20 cellular contexts compared by ENCODE assay signal in the genomic region with DNA sequence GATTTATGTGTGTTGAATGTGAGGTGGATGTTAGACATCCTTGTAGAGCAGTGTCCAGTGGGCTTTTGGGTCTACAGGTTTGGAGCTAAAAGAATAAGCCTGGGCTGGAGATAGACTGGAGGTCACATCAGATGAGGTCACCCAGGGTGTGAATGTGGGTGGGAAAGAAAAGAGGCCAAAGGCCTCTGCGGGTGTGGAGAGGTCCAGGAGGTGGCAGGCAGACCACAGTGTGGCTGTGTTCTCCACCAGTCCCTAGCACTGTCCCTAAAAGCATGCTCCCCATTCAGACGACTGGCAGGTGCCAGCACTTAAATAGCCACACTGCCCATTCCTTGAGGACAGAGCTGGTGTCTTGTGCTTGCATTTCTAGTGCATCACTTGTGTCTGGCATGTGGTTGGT. TPM values are rescaled to one million over a fixed set of nuclear protein-coding genes. Genes with fewer than 3 reads are reported as not detected.
DNase-seq lines count a peak whose midpoint lies in the region; ATAC-seq and TF ChIP-seq lines count a peak whose summit lies in the region.
"Had no signal": no experiment of that assay in that cellular context is flagged by ENCODE, and none has a peak within 500 bp of the region (broad histone marks: within the 10 kb centered on the region; RNA-seq: fewer than 3 reads in every experiment).

No MANE protein-coding gene starts in this region.

- no TSS peak for BruUV-seq in MCF 10A (replicated peaks; lab: Mats Ljungman, UMichigan)

- no peak for TF ChIP-seq CTCF in MCF 10A (IDR thresholded peaks at IDR 0.05; ENCODE audit: unreplicated experiment)
- no peak for TF ChIP-seq CTCF in breast epithelium (IDR thresholded peaks at IDR 0.05)

- no peaks in the 10 kb centered on the region for H3K36me3 ChIP-seq in breast epithelium

- CTCF ChIA-PET in MCF 10A (lab: Yijun Ruan, JAX), result interaction anchor here (0.7 kb wide), 1 partner anchor 237 kb away, joined by 3 read pairs; no protein-coding TSS in a partner anchor

- H3K9me3 ChIP-seq in breast epithelium, result no peaks in the 10 kb centered on the region
- H3K9me3 ChIP-seq: lower lobe of right lung had no signal

- no peak overlapping the region for H3K4me3 Mint-ChIP-seq in MCF 10A (ENCODE audit: unreplicated experiment)
- no peak overlapping the region for H3K4me3 Mint-ChIP-seq in activated naive CD8-positive, alpha-beta T cell treated with anti-CD3 and anti-CD28 coated beads, Interleukin-2, amount 50 U/mL, for 24 hours
- H3K4me3 Mint-ChIP-seq: activated T-cell treated with anti-CD3 and anti-CD28 coated beads, Interleukin-2, amount 50 U/mL, for 4 hours had no signal

- DNase-seq in MCF 10A (ENCODE audit: unreplicated experiment), result no peak
- no peak for DNase-seq in breast epithelium (ENCODE audit: low spot score in 2 of 2)
- DNase-seq in activated naive CD8-positive, alpha-beta T cell treated with anti-CD3 and anti-CD28 coated beads, Interleukin-2, amount 50 U/mL, for 24 hours, result no peak
- DNase-seq in myocyte (ENCODE audit: low read depth), result peak; percentile 93
- no peak for DNase-seq in NCI-H1930 (lab: John Stamatoyannopoulos, UW)
- DNase-seq: activated CD4-positive, alpha-beta T cell treated with anti-CD3 and anti-CD28 coated beads, Interleukin-2, amount 50 U/mL, for 48 hours; activated T-cell treated with anti-CD3 and anti-CD28 coated beads, Interleukin-2, amount 50 U/mL, for 4 hours; brain microvascular endothelial cell; CD4-positive, CD25-positive, alpha-beta regulatory T cell; cortex of kidney; DMS53; lower lobe of right lung; NCI-H1092; NCI-H2081; SW 1271 had no signal

- ATAC-seq in activated naive CD8-positive, alpha-beta T cell treated with anti-CD3 and anti-CD28 coated beads, Interleukin-2, amount 50 U/mL, for 24 hours, result no peak
- ATAC-seq in GM21825 (IDR thresholded peaks at IDR 0.05; ENCODE audit: unreplicated experiment) (no peak), GM18907 (IDR thresholded peaks at IDR 0.05; ENCODE audit: unreplicated experiment) (no peak), HG02981 (IDR thresholded peaks at IDR 0.05; ENCODE audit: unreplicated experiment) (no peak)
- ATAC-seq: activated naive CD4-positive, alpha-beta T cell treated with anti-CD3 and anti-CD28 coated beads, Interleukin-2, amount 50 U/mL, for 72 hours; activated T-cell treated with anti-CD3 and anti-CD28 coated beads, Interleukin-2, amount 50 U/mL, for 4 hours; lower lobe of right lung had no signal

- H3K27me3 ChIP-seq in breast epithelium, result no peaks in the 10 kb centered on the region
- H3K27me3 ChIP-seq: brain microvascular endothelial cell had no signal

- TF ChIP-seq POLR2A in breast epithelium (IDR thresholded peaks at IDR 0.05), result no peak

- H3K27ac Mint-ChIP-seq in MCF 10A (ENCODE audit: low read depth, unreplicated experiment), result peak overlapping the region; percentile 65
- H3K27ac Mint-ChIP-seq in activated naive CD8-positive, alpha-beta T cell treated with anti-CD3 and anti-CD28 coated beads, Interleukin-2, amount 50 U/mL, for 24 hours, result peak overlapping the region; percentile 57

- no peak overlapping the region for H3K4me3 ChIP-seq in breast epithelium
- H3K4me3 ChIP-seq: lower lobe of right lung had no signal

- H3K36me3 Mint-ChIP-seq in MCF 10A (ENCODE audit: insufficient read depth, unreplicated experiment), result peaks cover 10% of the 10 kb centered on the region
- peaks cover 22% of the 10 kb centered on the region for H3K36me3 Mint-ChIP-seq in activated naive CD8-positive, alpha-beta T cell treated with anti-CD3 and anti-CD28 coated beads, Interleukin-2, amount 50 U/mL, for 24 hours (ENCODE audit: low read depth)

- POLR2A ChIA-PET in MCF 10A (lab: Yijun Ruan, JAX), result no interaction called here

- no peak overlapping the region for H3K27ac ChIP-seq in breast epithelium
- H3K27ac ChIP-seq: brain microvascular endothelial cell, HL-60, lower lobe of right lung had no signal

- H3K4me1 ChIP-seq in breast epithelium, result peaks cover 8 to 19% of the 10 kb centered on the region in 2 donors

- H3K9me3 Mint-ChIP-seq in MCF 10A (ENCODE audit: unreplicated experiment), result no peaks in the 10 kb centered on the region
- H3K9me3 Mint-ChIP-seq in activated naive CD8-positive, alpha-beta T cell treated with anti-CD3 and anti-CD28 coated beads, Interleukin-2, amount 50 U/mL, for 24 hours, result no peaks in the 10 kb centered on the region
- H3K9me3 Mint-ChIP-seq: activated T-cell treated with anti-CD3 and anti-CD28 coated beads, Interleukin-2, amount 50 U/mL, for 4 hours; CD4-positive, CD25-positive, alpha-beta regulatory T cell had no signal

- intact Hi-C loops in MCF 10A (cut with micrococcal nuclease) (no loop called here), breast epithelium (cut with DNase I; ENCODE audit: low total_unique reads) (no loop called here)

- H3K4me1 Mint-ChIP-seq in MCF 10A (ENCODE audit: insufficient read depth, unreplicated experiment), result peaks cover 34% of the 10 kb centered on the region
- peaks cover 49% of the 10 kb centered on the region for H3K4me1 Mint-ChIP-seq in activated naive CD8-positive, alpha-beta T cell treated with anti-CD3 and anti-CD28 coated beads, Interleukin-2, amount 50 U/mL, for 24 hours

- no peaks in the 10 kb centered on the region for H3K27me3 Mint-ChIP-seq in MCF 10A (ENCODE audit: insufficient read depth, unreplicated experiment)
- no peaks in the 10 kb centered on the region for H3K27me3 Mint-ChIP-seq in activated naive CD8-positive, alpha-beta T cell treated with anti-CD3 and anti-CD28 coated beads, Interleukin-2, amount 50 U/mL, for 24 hours
- H3K27me3 Mint-ChIP-seq: CD4-positive, CD25-positive, alpha-beta regulatory T cell had no signal

RNA-seq across cellular contexts. Expression of a gene that starts 4.1 kb away (rescaled TPM):
- total RNA-seq in MCF 10A (2022), result 70.9 and 72.8 TPM in 2 replicates
- 10 to 100 TPM; 47.7 to 71.1 (median 64.2) TPM for total RNA-seq in breast epithelium
- 92.4 and 95.2 TPM in 2 replicates for total RNA-seq in myocyte
- polyA plus RNA-seq in myocyte (2012), result 99.3 TPM

RNA-seq across cellular contexts. Expression of a gene that starts 4.7 kb away (rescaled TPM):
- total RNA-seq in MCF 10A (2022) (64.5 and 91.8 TPM in 2 replicates), breast epithelium (10 to 100 TPM; 35.3 to 45.9 (median 38.1) TPM), myocyte (50.0 and 54.7 TPM in 2 replicates)
- 53.1 TPM for polyA plus RNA-seq in myocyte (2012)

RNA-seq across cellular contexts. Expression of a gene that starts 45.0 kb away (rescaled TPM):
- total RNA-seq in MCF 10A (2022) (38.2 and 66.3 TPM in 2 replicates), breast epithelium (10 to 100 TPM; 16.8 to 23.2 (median 19.7) TPM), myocyte (19.5 and 20.1 TPM in 2 replicates)
- 26.2 TPM for polyA plus RNA-seq in myocyte (2012)
